1 cellular context compared by ENCODE assay signal in the genomic region with DNA sequence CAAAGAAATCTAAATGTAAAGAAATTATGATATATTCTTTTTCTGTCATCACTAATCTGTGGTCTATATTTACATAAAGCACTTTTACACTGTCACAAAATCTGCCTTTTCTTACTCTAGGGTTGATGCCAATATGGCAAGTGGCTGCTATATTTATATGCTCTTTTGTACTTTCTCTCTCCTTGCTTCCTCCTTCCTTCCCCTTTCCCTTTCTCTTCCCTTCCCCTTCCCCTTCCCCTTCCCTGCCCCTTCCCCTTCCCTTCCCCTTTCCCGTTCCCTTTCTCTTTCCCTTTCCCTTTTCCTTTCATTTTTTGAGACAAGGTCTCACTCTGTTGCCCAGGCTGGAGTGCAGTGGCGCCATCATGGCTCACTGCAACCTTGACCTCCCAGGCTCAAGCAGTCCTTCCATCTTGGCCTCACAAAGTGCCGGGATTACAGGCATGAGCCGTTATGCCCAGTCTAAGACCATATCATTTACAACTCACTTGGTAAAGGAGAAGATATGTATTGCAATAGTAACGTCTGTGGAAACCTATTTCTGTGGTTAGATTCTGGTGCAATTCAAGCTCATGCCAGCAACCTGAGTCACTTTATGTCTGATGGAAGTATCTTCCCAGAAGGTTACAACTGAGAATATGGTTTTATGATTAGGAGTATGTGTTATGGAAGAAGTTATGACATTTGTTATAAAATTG.
TF ChIP-seq lines count a peak whose summit lies in the region.

No MANE protein-coding gene starts in this region.

TF ChIP-seq in SK-N-SH, 30 proteins besides CTCF, POLR2A, EP300 and RAD21 (continued from another document):
- TF ChIP-seq, protein P1, sequence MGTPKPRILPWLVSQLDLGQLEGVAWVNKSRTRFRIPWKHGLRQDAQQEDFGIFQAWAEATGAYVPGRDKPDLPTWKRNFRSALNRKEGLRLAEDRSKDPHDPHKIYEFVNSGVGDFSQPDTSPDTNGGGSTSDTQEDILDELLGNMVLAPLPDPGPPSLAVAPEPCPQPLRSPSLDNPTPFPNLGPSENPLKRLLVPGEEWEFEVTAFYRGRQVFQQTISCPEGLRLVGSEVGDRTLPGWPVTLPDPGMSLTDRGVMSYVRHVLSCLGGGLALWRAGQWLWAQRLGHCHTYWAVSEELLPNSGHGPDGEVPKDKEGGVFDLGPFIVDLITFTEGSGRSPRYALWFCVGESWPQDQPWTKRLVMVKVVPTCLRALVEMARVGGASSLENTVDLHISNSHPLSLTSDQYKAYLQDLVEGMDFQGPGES (IDR thresholded peaks at IDR 0.05; ENCODE audit: low read depth, low read length): no peak
- TF ChIP-seq POLR2AphosphoS5 (IDR thresholded peaks at IDR 0.05; ENCODE audit: low read depth, low read length): no peak
- no peak for TF ChIP-seq ELF1 (IDR thresholded peaks at IDR 0.05)
- no peak for TF ChIP-seq RFX5 (IDR thresholded peaks at IDR 0.05; ENCODE audit: low read length)
- no peak for TF ChIP-seq MEF2A (IDR thresholded peaks at IDR 0.05; ENCODE audit: borderline replicate concordance, low read depth)
- no peak for TF ChIP-seq GATA2 (CRISPR knock-in tag; IDR thresholded peaks at IDR 0.05)
- no peak for TF ChIP-seq SMC3 (IDR thresholded peaks at IDR 0.05; ENCODE audit: low read depth, low read length)
- TF ChIP-seq, protein P2, sequence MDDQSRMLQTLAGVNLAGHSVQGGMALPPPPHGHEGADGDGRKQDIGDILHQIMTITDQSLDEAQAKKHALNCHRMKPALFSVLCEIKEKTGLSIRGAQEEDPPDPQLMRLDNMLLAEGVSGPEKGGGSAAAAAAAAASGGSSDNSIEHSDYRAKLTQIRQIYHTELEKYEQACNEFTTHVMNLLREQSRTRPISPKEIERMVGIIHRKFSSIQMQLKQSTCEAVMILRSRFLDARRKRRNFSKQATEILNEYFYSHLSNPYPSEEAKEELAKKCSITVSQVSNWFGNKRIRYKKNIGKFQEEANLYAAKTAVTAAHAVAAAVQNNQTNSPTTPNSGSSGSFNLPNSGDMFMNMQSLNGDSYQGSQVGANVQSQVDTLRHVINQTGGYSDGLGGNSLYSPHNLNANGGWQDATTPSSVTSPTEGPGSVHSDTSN (IDR thresholded peaks at IDR 0.05): peak; percentile 44
- TF ChIP-seq FOXJ3 (CRISPR knock-in tag; IDR thresholded peaks at IDR 0.05): no peak
- TF ChIP-seq JUND (IDR thresholded peaks at IDR 0.05): peak; percentile 79
- TF ChIP-seq YY1 (IDR thresholded peaks at IDR 0.05; ENCODE audit: low read depth): peak; percentile 67
- peak; percentile 53; the same call in 1 of the 2 replicates for TF ChIP-seq TCF12 (IDR thresholded peaks at IDR 0.05)
- TF ChIP-seq, protein P3, sequence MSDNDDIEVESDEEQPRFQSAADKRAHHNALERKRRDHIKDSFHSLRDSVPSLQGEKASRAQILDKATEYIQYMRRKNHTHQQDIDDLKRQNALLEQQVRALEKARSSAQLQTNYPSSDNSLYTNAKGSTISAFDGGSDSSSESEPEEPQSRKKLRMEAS (IDR thresholded peaks at IDR 0.05; ENCODE audit: low read depth): no peak
- no peak for TF ChIP-seq MXI1 (IDR thresholded peaks at IDR 0.05; ENCODE audit: low read depth, low read length)
